ENCODE assay signal across 15 cellular contexts in genomic region chr19:47518854-47519253, GRCh38. TPM values are rescaled to one million over a fixed set of nuclear protein-coding genes. Genes with fewer than 3 reads are reported as not detected.
"Had no signal": no experiment of that assay in that cellular context is flagged by ENCODE, and none has a peak within 500 bp of the region (broad histone marks: within the 10 kb centered on the region; RNA-seq: fewer than 3 reads in every experiment).

No MANE protein-coding gene starts in this region.

- H3K36me3 ChIP-seq: esophagus squamous epithelium, neutrophil, stomach, upper lobe of right lung had no signal

- H3K27ac ChIP-seq: esophagus squamous epithelium, neutrophil, parathyroid adenoma, stomach, testis, upper lobe of right lung had no signal

- H3K4me3 ChIP-seq: esophagus squamous epithelium, smooth muscle cell, stomach, testis, upper lobe of right lung had no signal

- H3K9me3 ChIP-seq: esophagus squamous epithelium, neutrophil, stomach, testis, upper lobe of right lung had no signal

- H3K27ac Mint-ChIP-seq: dendritic cell treated with granulocyte-macrophage colony-stimulating factor and Interleukin-4, amounts not matched to agents 40 ng/mL and 50 ng/mL, for 4 days; stimulated activated effector memory CD8-positive, alpha-beta T cell treated with anti-CD3 and anti-CD28 coated beads, Interleukin-12 subunit alpha, Interleukin-12 subunit beta, amount 100 ng/mL, for 72 hours had no signal

- DNase-seq: amniotic stem cell, esophagus squamous epithelium, left ventricle myocardium superior, stomach, testis, upper lobe of right lung had no signal

- H2AFZ ChIP-seq: parathyroid adenoma had no signal

- H3K4me2 ChIP-seq: smooth muscle cell had no signal

- H3K4me1 ChIP-seq: testis had no signal

- H3K4me3 Mint-ChIP-seq: dendritic cell treated with granulocyte-macrophage colony-stimulating factor and Interleukin-4, amounts not matched to agents 40 ng/mL and 50 ng/mL, for 4 days had no signal

- H3K9me3 Mint-ChIP-seq: dendritic cell treated with granulocyte-macrophage colony-stimulating factor and Interleukin-4, amounts not matched to agents 40 ng/mL and 50 ng/mL, for 4 days; stimulated activated effector memory CD8-positive, alpha-beta T cell treated with anti-CD3 and anti-CD28 coated beads, Interleukin-12 subunit alpha, Interleukin-12 subunit beta, amount 100 ng/mL, for 72 hours had no signal

- ATAC-seq: activated CD8-positive, alpha-beta memory T cell treated with anti-CD3 and anti-CD28 coated beads, Interleukin-2, amount 10 ng/mL, durations not matched to agents 7 days and 5 days; left ventricle myocardium superior; sciatic nerve; stimulated activated effector memory CD8-positive, alpha-beta T cell treated with anti-CD3 and anti-CD28 coated beads, Interleukin-12 subunit alpha, Interleukin-12 subunit beta, amount 100 ng/mL, for 72 hours; upper lobe of right lung had no signal

- H3K27me3 ChIP-seq: testis, upper lobe of right lung had no signal

RNA-seq across cellular contexts. Expression of gene SLC8A2, which starts 47.2 kb away (rescaled TPM):
- total RNA-seq: left ventricle myocardium superior, mononuclear cell, sciatic nerve had no signal

RNA-seq across cellular contexts. Expression of gene ZNF541, which starts 54.1 kb away (rescaled TPM):
- total RNA-seq: chondrocyte, smooth muscle cell had no signal
- polyA plus RNA-seq: smooth muscle cell had no signal
